In genomic region chr20:44958276-44958675, GRCh38 we compare ENCODE assay signal across 14 cellular contexts. TPM values are rescaled to one million over a fixed set of nuclear protein-coding genes. Genes with fewer than 3 reads are reported as not detected.
DNase-seq lines count a peak whose midpoint lies in the region; ATAC-seq and TF ChIP-seq lines count a peak whose summit lies in the region.
"Had no signal": no experiment of that assay in that cellular context is flagged by ENCODE, and none has a peak within 500 bp of the region (broad histone marks: within the 10 kb centered on the region; RNA-seq: fewer than 3 reads in every experiment).

No MANE protein-coding gene starts in this region.

- H2AFZ ChIP-seq in OCI-LY1 (ENCODE audit: low read length) (no peak overlapping the region), smooth muscle cell (ENCODE audit: low read depth) (no peak overlapping the region)

- peaks cover 2% of the 10 kb centered on the region for H3K9me3 Mint-ChIP-seq in activated CD4-positive, alpha-beta T cell treated with anti-CD3 and anti-CD28 coated beads, Interleukin-2, amount 10 ng/mL, durations not matched to agents 7 days and 5 days
- H3K9me3 Mint-ChIP-seq in effector memory CD8-positive, alpha-beta T cell = no peaks in the 10 kb centered on the region

- CTCF ChIA-PET in activated CD4-positive, alpha-beta T cell treated with anti-CD3 and anti-CD28 coated beads, Interleukin-2, amount 10 ng/mL, durations not matched to agents 7 days and 5 days (lab: Charles Lee) = interaction anchor here (1.4 to 2.8 kb wide), 2 partner anchors 9 to 10 kb away, joined by 6 to 20 read pairs; no protein-coding TSS in a partner anchor

- DNase-seq in activated CD4-positive, alpha-beta T cell treated with anti-CD3 and anti-CD28 coated beads, Interleukin-2, amount 10 ng/mL, durations not matched to agents 7 days and 5 days = no peak
- no peak for DNase-seq in activated CD4-positive, alpha-beta T cell treated with anti-CD3 and anti-CD28 coated beads for 1 hour
- DNase-seq in effector memory CD8-positive, alpha-beta T cell = no peak
- DNase-seq in smooth muscle cell (lab: John Stamatoyannopoulos, UW; ENCODE audit: unreplicated experiment) = no peak
- DNase-seq: activated CD4-positive, alpha-beta T cell treated with anti-CD3 and anti-CD28 coated beads, Interleukin-2, amount 50 U/mL, for 1 hour; NCI-H510A; spleen; stimulated activated CD8-positive, alpha-beta memory T cell treated with anti-CD3 and anti-CD28 coated beads, Interleukin-4, amount 100 ng/mL, for 48 hours had no signal

- H3K4me3 ChIP-seq in OCI-LY1 (ENCODE audit: low read depth, low read length, poor library complexity, severe bottlenecking) = peak overlapping the region; percentile 87
- H3K4me3 ChIP-seq in smooth muscle cell = peak overlapping the region; percentile 79
- H3K4me3 ChIP-seq: SJSA1 had no signal

- peaks cover 37% of the 10 kb centered on the region for H3K4me1 ChIP-seq in OCI-LY1 (ENCODE audit: insufficient read depth, low read length, severe bottlenecking)
- peaks cover 26% of the 10 kb centered on the region for H3K4me1 ChIP-seq in smooth muscle cell (ENCODE audit: low read depth)

- no peak overlapping the region for H3K27ac Mint-ChIP-seq in activated CD4-positive, alpha-beta T cell treated with anti-CD3 and anti-CD28 coated beads, Interleukin-2, amount 10 ng/mL, durations not matched to agents 7 days and 5 days
- H3K27ac Mint-ChIP-seq in effector memory CD8-positive, alpha-beta T cell = no peak overlapping the region

- 88% methylated on average over 8 of the region's 8 CpGs for WGBS in smooth muscle cell (ENCODE audit: low lambda C conversion rate)

- H3F3A ChIP-seq in OCI-LY1 (ENCODE audit: insufficient read depth, low read length) = no peaks in the 10 kb centered on the region
- peaks cover 6% of the 10 kb centered on the region for H3F3A ChIP-seq in smooth muscle cell (ENCODE audit: low read depth)

- H4K20me1 ChIP-seq in OCI-LY1 (ENCODE audit: insufficient read depth, low read length) (no peaks in the 10 kb centered on the region), smooth muscle cell (ENCODE audit: low read depth) (peaks cover 21% of the 10 kb centered on the region)

- TF ChIP-seq CTCF in OCI-LY1 (IDR thresholded peaks at IDR 0.05; ENCODE audit: low read length) (no peak), smooth muscle cell (IDR thresholded peaks at IDR 0.05; ENCODE audit: borderline replicate concordance, insufficient read depth, poor library complexity, severe bottlenecking) (no peak)

- H3K36me3 Mint-ChIP-seq in activated CD4-positive, alpha-beta T cell treated with anti-CD3 and anti-CD28 coated beads, Interleukin-2, amount 10 ng/mL, durations not matched to agents 7 days and 5 days (ENCODE audit: low read depth) = peaks cover 38% of the 10 kb centered on the region
- peaks cover 27% of the 10 kb centered on the region for H3K36me3 Mint-ChIP-seq in effector memory CD8-positive, alpha-beta T cell (ENCODE audit: insufficient read depth)

- ATAC-seq in effector memory CD8-positive, alpha-beta T cell (replicated peaks) = no peak
- ATAC-seq in GM18868 (IDR thresholded peaks at IDR 0.05; ENCODE audit: unreplicated experiment) (no peak), GM21576 (IDR thresholded peaks at IDR 0.05; ENCODE audit: unreplicated experiment) (no peak), HG03571 (IDR thresholded peaks at IDR 0.05; ENCODE audit: unreplicated experiment) (no peak)

- H3K27ac ChIP-seq in OCI-LY1 (ENCODE audit: low read depth, low read length, poor library complexity, severe bottlenecking) (peak overlapping the region; percentile 56), smooth muscle cell (ENCODE audit: low read depth) (peak overlapping the region; percentile 92)
- H3K27ac ChIP-seq: ascending aorta, SJSA1 had no signal

- H3K4me3 Mint-ChIP-seq in activated CD4-positive, alpha-beta T cell treated with anti-CD3 and anti-CD28 coated beads, Interleukin-2, amount 10 ng/mL, durations not matched to agents 7 days and 5 days = peak overlapping the region; percentile 97
- H3K4me3 Mint-ChIP-seq in effector memory CD8-positive, alpha-beta T cell = peak overlapping the region; percentile 94 to 95

- no peaks in the 10 kb centered on the region for H3K9me3 ChIP-seq in OCI-LY1 (ENCODE audit: low read length)
- H3K9me3 ChIP-seq in smooth muscle cell (replicated peaks; ENCODE audit: low read depth) = no peaks in the 10 kb centered on the region
- H3K9me3 ChIP-seq: ascending aorta, SJSA1, spleen had no signal

- peak overlapping the region; percentile 82 for H3K9ac ChIP-seq in OCI-LY1 (ENCODE audit: low read length)
- no peak overlapping the region for H3K9ac ChIP-seq in smooth muscle cell (ENCODE audit: low read depth)

- no peaks in the 10 kb centered on the region for H3K27me3 ChIP-seq in OCI-LY1 (ENCODE audit: insufficient read depth, low read length)
- H3K27me3 ChIP-seq in smooth muscle cell (ENCODE audit: low read depth) = no peaks in the 10 kb centered on the region
- H3K27me3 ChIP-seq: ascending aorta, SJSA1, spleen had no signal

- H3K27me3 Mint-ChIP-seq in activated CD4-positive, alpha-beta T cell treated with anti-CD3 and anti-CD28 coated beads, Interleukin-2, amount 10 ng/mL, durations not matched to agents 7 days and 5 days = no peaks in the 10 kb centered on the region
- no peaks in the 10 kb centered on the region for H3K27me3 Mint-ChIP-seq in effector memory CD8-positive, alpha-beta T cell

- POLR2A ChIA-PET in activated CD4-positive, alpha-beta T cell treated with anti-CD3 and anti-CD28 coated beads, Interleukin-2, amount 10 ng/mL, durations not matched to agents 7 days and 5 days (lab: Charles Lee) = no interaction called here

- H3K9me2 ChIP-seq in OCI-LY1 (ENCODE audit: low read depth, low read length) = no peaks in the 10 kb centered on the region

- H3K4me1 Mint-ChIP-seq in activated CD4-positive, alpha-beta T cell treated with anti-CD3 and anti-CD28 coated beads, Interleukin-2, amount 10 ng/mL, durations not matched to agents 7 days and 5 days = peaks cover 69% of the 10 kb centered on the region
- H3K4me1 Mint-ChIP-seq in effector memory CD8-positive, alpha-beta T cell (ENCODE audit: low read depth in 2 of 2) = peaks cover 25 to 41% of the 10 kb centered on the region in 2 donors

- H3K79me2 ChIP-seq in OCI-LY1 (ENCODE audit: insufficient read depth, low read length) (peaks cover 26% of the 10 kb centered on the region), smooth muscle cell (ENCODE audit: low read depth) (peaks cover 24% of the 10 kb centered on the region)

- H3K36me3 ChIP-seq in OCI-LY1 (ENCODE audit: insufficient read depth, low read length) (peaks cover 48% of the 10 kb centered on the region), smooth muscle cell (ENCODE audit: low read depth) (peaks cover 6% of the 10 kb centered on the region)

- peak overlapping the region; percentile 94 for H3K4me2 ChIP-seq in OCI-LY1 (ENCODE audit: low read length)
- peak overlapping the region; percentile 88 for H3K4me2 ChIP-seq in smooth muscle cell

RNA-seq across cellular contexts. Expression of gene TOMM34, which starts 1.9 kb away (rescaled TPM):
- total RNA-seq in activated CD4-positive, alpha-beta T cell treated with anti-CD3 and anti-CD28 coated beads, Interleukin-2, amount 10 ng/mL, durations not matched to agents 7 days and 5 days = 10 to 100 TPM; 21.4 to 23.3 TPM
- total RNA-seq in smooth muscle cell = 24.4 and 34.9 TPM in 2 replicates
- polyA plus RNA-seq in smooth muscle cell = 27.2 and 50.0 TPM in 2 replicates

RNA-seq across cellular contexts. Expression of gene STK4, which starts 8.0 kb away (rescaled TPM):
- total RNA-seq in activated CD4-positive, alpha-beta T cell treated with anti-CD3 and anti-CD28 coated beads, Interleukin-2, amount 10 ng/mL, durations not matched to agents 7 days and 5 days = 100 to 1,000 TPM; 201 to 229 TPM
- 24.2 and 33.5 TPM in 2 replicates for total RNA-seq in smooth muscle cell
- 16.8 and 24.8 TPM in 2 replicates for polyA plus RNA-seq in smooth muscle cell

RNA-seq across cellular contexts. Expression of gene PABPC1L, which starts 48.4 kb away (rescaled TPM):
- 10 to 100 TPM; 59.4 to 60.6 TPM for total RNA-seq in activated CD4-positive, alpha-beta T cell treated with anti-CD3 and anti-CD28 coated beads, Interleukin-2, amount 10 ng/mL, durations not matched to agents 7 days and 5 days
- 12.0 and 12.3 TPM in 2 replicates for total RNA-seq in smooth muscle cell
- polyA plus RNA-seq in smooth muscle cell = 8.8 and 8.9 TPM in 2 replicates
